ENCODE assay signal across 8 cellular contexts in genomic region chr1:93448292-93448982, GRCh38. TPM values are rescaled to one million over a fixed set of nuclear protein-coding genes. Genes with fewer than 3 reads are reported as not detected.
DNase-seq lines count a peak whose midpoint lies in the region; ATAC-seq and TF ChIP-seq lines count a peak whose summit lies in the region.

No MANE protein-coding gene starts in this region.

- H4K5ac ChIP-seq in IMR-90 (ENCODE audit: low read depth, low read length): no peak overlapping the region

- peak overlapping the region; percentile 99 for H3K4me3 ChIP-seq in IMR-90 (ENCODE audit: insufficient read depth, low read depth, low read length)
- H3K4me3 ChIP-seq in mucosa of rectum (ENCODE audit: low read length in 2 of 2): peak overlapping the region; percentile 94 to 95
- peak overlapping the region; percentile 87 to 91 for H3K4me3 ChIP-seq in vagina

- no peak overlapping the region for H2BK15ac ChIP-seq in IMR-90 (ENCODE audit: low read depth, low read length)

- H3K56ac ChIP-seq in IMR-90 (ENCODE audit: extremely low read depth, insufficient read depth, low read length): peak overlapping the region; percentile 52

- H4K91ac ChIP-seq in IMR-90 (ENCODE audit: insufficient read depth, low read depth, low read length): peak overlapping the region; percentile 55; the same call in 1 of the 2 replicates

- ATAC-seq in IMR-90 (ENCODE audit: low read depth): peak; percentile 52

- in situ Hi-C loops in IMR-90 (cut with MboI; ENCODE audit: low sequenced_read_pairs): loop anchor here (5.0 to 10.0 kb wide), 2 partner anchors 176 to 394 kb away; no protein-coding TSS in a partner anchor

- POLR2A ChIA-PET in IMR-90 (lab: Charles Lee; ENCODE audit: unreplicated experiment): interaction anchor here (0.6 to 0.7 kb wide), 2 partner anchors 133 to 152 kb away, joined by 3 to 4 read pairs; no protein-coding TSS in a partner anchor

- TF ChIP-seq POLR2A in IMR-90 (IDR thresholded peaks at IDR 0.05; ENCODE audit: low read depth, low read length) (no peak), vagina (IDR thresholded peaks at IDR 0.05) (no peak)

- H3K9me1 ChIP-seq in IMR-90 (ENCODE audit: insufficient read depth, low read length): no peaks in the 10 kb centered on the region

- 1% methylated on average over 31 of the region's 77 CpGs; no CpG with 5 or more reads in 1 of the 2 experiments for WGBS in IMR-90 (ENCODE audit: extremely low coverage in 2 of 2, insufficient read length in 1 of 2), 2 experiments

- H3K9ac ChIP-seq in IMR-90 (ENCODE audit: low read depth, low read length): peak overlapping the region; percentile 80
- peak overlapping the region; percentile 81 to 97 for H3K9ac ChIP-seq in mucosa of rectum (ENCODE audit: low read depth in 1 of 2, low read length in 2 of 2)

- peak overlapping the region; percentile 78 for H3K4ac ChIP-seq in IMR-90 (ENCODE audit: low read depth, low read length)

- TF ChIP-seq RAD21 in IMR-90 (IDR thresholded peaks at IDR 0.05; ENCODE audit: low read length): no peak

- peak overlapping the region; percentile 56 for H3K18ac ChIP-seq in IMR-90 (ENCODE audit: low read depth, low read length)

- H3K9me3 ChIP-seq in IMR-90 (ENCODE audit: control insufficient read depth, insufficient read depth, low read length) (no peaks in the 10 kb centered on the region), mucosa of rectum (ENCODE audit: control insufficient read depth in 2 of 2, low read length in 2 of 2) (no peaks in the 10 kb centered on the region), vagina (no peaks in the 10 kb centered on the region)

- dilution Hi-C loops in IMR-90 (cut with HindIII; ENCODE audit: low sequenced_read_pairs, unreplicated experiment): no loop called here

- CTCF ChIA-PET in IMR-90 (lab: Yijun Ruan, JAX): interaction anchor here (1.4 kb wide), 1 partner anchor 365 kb away, joined by 3 read pairs; no protein-coding TSS in a partner anchor

- H2AK5ac ChIP-seq in IMR-90 (ENCODE audit: low read depth, low read length): no peak overlapping the region

- H2AK9ac ChIP-seq in IMR-90 (replicated peaks; ENCODE audit: low read depth, low read length, poor library complexity): peak overlapping the region; percentile 95

- H4K8ac ChIP-seq in IMR-90 (ENCODE audit: low read depth in 2 of 2, low read length in 2 of 2): peak overlapping the region in 1 of 2 experiments; percentile 62; a peak in 2 of 4 replicates

- H2BK20ac ChIP-seq in IMR-90 (ENCODE audit: low read depth, low read length): no peak overlapping the region

- H3K79me1 ChIP-seq in IMR-90 (ENCODE audit: low read depth in 1 of 2, low read length in 2 of 2): peaks cover 0 to 13% of the 10 kb centered on the region in 2 experiments; a peak in 2 of 4 replicates

- peak overlapping the region; percentile 96 for H3K4me2 ChIP-seq in IMR-90 (ENCODE audit: low read depth, low read length)

- no peak overlapping the region for H2BK5ac ChIP-seq in IMR-90 (ENCODE audit: low read depth, low read length, poor library complexity, severe bottlenecking)

- H4K20me1 ChIP-seq in IMR-90 (ENCODE audit: insufficient read depth, low read length): 0 out of 2 replicates have a peak, but pooled peaks cover 5% of the 10 kb centered on the region

- H3K23ac ChIP-seq in IMR-90 (ENCODE audit: low read depth, low read length): peak overlapping the region; percentile 95

- DNase-seq in DMS 273 (lab: John Stamatoyannopoulos, UW; ENCODE audit: unreplicated experiment) (peak; percentile 69), DMS 273 treated with DMSO at 0.1 percent for 48 hours (lab: John Stamatoyannopoulos, UW) (no peak), IMR-90 (no peak), T-helper 22 cell (ENCODE audit: low read depth) (peak; percentile 7), epithelial cell of prostate (ENCODE audit: low read depth, low spot score) (no peak), vagina (ENCODE audit: extremely low spot score in 2 of 2) (no peak), KG1 (lab: John Stamatoyannopoulos, UW) (no peak)

- peak overlapping the region; percentile 18 for H2BK120ac ChIP-seq in IMR-90 (ENCODE audit: low read depth, low read length)

- TF ChIP-seq CTCF in IMR-90 (conservative IDR thresholded peaks at IDR 0.05; ENCODE audit: low read depth, low read length): no peak
- TF ChIP-seq CTCF in vagina (IDR thresholded peaks at IDR 0.05): peak in 1 of 3 experiments; percentile 32

- H3K36me3 ChIP-seq in IMR-90 (ENCODE audit: control insufficient read depth, insufficient read depth, low read length): no peaks in the 10 kb centered on the region
- H3K36me3 ChIP-seq in mucosa of rectum (ENCODE audit: control insufficient read depth in 2 of 2, insufficient read depth in 2 of 2, low read length in 2 of 2): no peaks in the 10 kb centered on the region
- no peaks in the 10 kb centered on the region for H3K36me3 ChIP-seq in vagina

- intact Hi-C loops in IMR-90 (cut with micrococcal nuclease): loop anchor here (5.0 kb wide), 1 partner anchor 104 kb away; no protein-coding TSS in a partner anchor
- intact Hi-C loops in vagina (cut with DNase I): loop anchor here (10.0 kb wide), 1 partner anchor 176 kb away; no protein-coding TSS in a partner anchor

- no peaks in the 10 kb centered on the region for H3K4me1 ChIP-seq in IMR-90 (ENCODE audit: control insufficient read depth, insufficient read depth, low read length)
- peaks cover 5 to 8% of the 10 kb centered on the region in 2 donors for H3K4me1 ChIP-seq in mucosa of rectum (ENCODE audit: control insufficient read depth in 2 of 2, insufficient read depth in 2 of 2, low read length in 2 of 2)
- H3K4me1 ChIP-seq in vagina: peaks cover 14% of the 10 kb centered on the region

- BruUV-seq in IMR-90 (replicated peaks; lab: Mats Ljungman, UMichigan): no TSS peak

- peak overlapping the region; percentile 99 for H2AFZ ChIP-seq in IMR-90 (replicated peaks; ENCODE audit: low read length, poor library complexity)

- peak overlapping the region; percentile 89 for H3K14ac ChIP-seq in IMR-90 (replicated peaks; ENCODE audit: low read depth, low read length)

- H3K27ac ChIP-seq in IMR-90 (ENCODE audit: insufficient read depth, low read length) (peak overlapping the region; percentile 64), epithelial cell of prostate (peak overlapping the region; percentile 84), mucosa of rectum (ENCODE audit: low read depth in 2 of 2, low read length in 2 of 2) (peak overlapping the region; percentile 92 to 97), vagina (peak overlapping the region; percentile 93)

- H3K27me3 ChIP-seq in IMR-90 (ENCODE audit: control insufficient read depth, insufficient read depth, low read length) (no peaks in the 10 kb centered on the region), mucosa of rectum (ENCODE audit: control insufficient read depth in 2 of 2, insufficient read depth in 2 of 2, low read length in 2 of 2) (no peaks in the 10 kb centered on the region), vagina (no peaks in the 10 kb centered on the region)

TF ChIP-seq in IMR-90, 13 proteins besides CTCF, POLR2A, EP300 and RAD21:
- TF ChIP-seq MAZ (IDR thresholded peaks at IDR 0.05; ENCODE audit: borderline replicate concordance, low read depth, low read length) (no peak), BHLHE40 (IDR thresholded peaks at IDR 0.05; ENCODE audit: low read depth, low read length) (no peak), CEBPB (IDR thresholded peaks at IDR 0.05; ENCODE audit: low read depth, low read length) (no peak), RFX5 (IDR thresholded peaks at IDR 0.05; ENCODE audit: low read depth, low read length) (no peak), CHD1 (IDR thresholded peaks at IDR 0.05; ENCODE audit: low read depth, low read length) (no peak), FOS (IDR thresholded peaks at IDR 0.05; ENCODE audit: low read depth, low read length) (no peak)

RNA-seq across cellular contexts. Expression of gene FNBP1L, which starts 0.5 kb away (rescaled TPM):
- total RNA-seq in IMR-90 (2012; rRNA removed): 15.2 and 24.4 TPM in 2 replicates
- 7.1 and 9.3 TPM in 2 replicates for polyA plus RNA-seq in IMR-90 (2012; rRNA removed)
- 1.5 and 1.6 TPM in 2 replicates for polyA plus RNA-seq in IMR-90 (2012; cell fraction: cytosol; rRNA removed)
- polyA plus RNA-seq in IMR-90 (2012; cell fraction: nucleus; rRNA removed; ENCODE audit: low replicate concordance): 1.4 and 12.3 TPM in 2 replicates
- 16.9 TPM for total RNA-seq in vagina

Comparison
In these comparisons a context has a peak if more than half of its experiments do, and no peak if none do; other contexts are left out.
1. DNase-seq: peak in DMS 273 (single experiment) and T-helper 22 cell (single experiment); none in DMS 273 treated with DMSO at 0.1 percent for 48 hours (single experiment), IMR-90 (single experiment), epithelial cell of prostate (single experiment), vagina (0 of 2) and KG1 (single experiment).
2. Peak in every context shown above with its lines, with median percentiles within 50 percentile points of each other: H3K27ac ChIP-seq and H3K4me3 ChIP-seq.